ENCODE assay signal across 27 cellular contexts in the genomic region with DNA sequence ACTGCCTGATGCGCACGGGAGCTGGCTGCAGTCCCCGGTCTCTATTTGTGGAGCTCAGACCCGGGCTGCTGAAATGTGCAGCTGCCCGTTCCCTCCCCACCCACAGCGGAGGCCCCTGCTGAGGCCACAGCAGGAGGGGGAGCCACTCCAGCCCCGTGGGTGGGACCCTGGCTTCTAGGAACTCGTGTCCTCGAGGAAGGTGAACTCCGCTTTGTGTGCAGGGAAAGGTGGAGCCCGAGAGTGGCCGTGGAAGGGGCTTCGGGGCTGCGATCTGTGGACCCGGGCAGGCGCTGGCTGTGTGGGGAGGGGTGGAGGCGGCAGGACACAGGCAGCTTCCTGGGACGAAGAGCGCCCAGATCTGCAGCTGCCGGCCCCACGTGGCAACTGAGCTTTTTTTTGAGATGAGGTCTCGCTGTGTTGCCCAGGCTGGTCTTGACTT. TPM values are rescaled to one million over a fixed set of nuclear protein-coding genes. Genes with fewer than 3 reads are reported as not detected.
"Had no signal": no experiment of that assay in that cellular context is flagged by ENCODE, and none has a peak within 500 bp of the region (broad histone marks: within the 10 kb centered on the region; RNA-seq: fewer than 3 reads in every experiment).

No MANE protein-coding gene starts in this region.

- FAIRE-seq: colon had no signal

- H3K27ac Mint-ChIP-seq: activated CD4-positive, alpha-beta memory T cell treated with anti-CD3 and anti-CD28 coated beads for 36 hours; activated CD4-positive, alpha-beta T cell treated with anti-CD3 and anti-CD28 coated beads, Interleukin-2, amount 10 ng/mL, durations not matched to agents 7 days and 5 days; activated naive CD4-positive, alpha-beta T cell treated with anti-CD3 and anti-CD28 coated beads, Interleukin-2, amount 10 ng/mL, durations not matched to agents 7 days and 5 days; activated naive CD8-positive, alpha-beta T cell treated with anti-CD3 and anti-CD28 coated beads for 36 hours; activated T-cell treated with anti-CD3 and anti-CD28 coated beads, Interleukin-2, amount 50 U/mL, for 72 hours; activated T-helper 2 cell treated with anti-CD3 and anti-CD28 coated beads, Interferon-gamma antibody, Interleukin-2, Interleukin-4, amounts not matched to agents 10 μg/mL and 5 μg/mL and 100 μg/mL, durations not matched to agents 14 hours and 24 hours and 36 hours; T-helper 17 cell; WTC11 had no signal

- H3K4me2 ChIP-seq: PC-9 had no signal

- H3K27me3 ChIP-seq: brain microvascular endothelial cell, cardiac muscle cell had no signal

- ATAC-seq: activated T-cell treated with anti-CD3 and anti-CD28 coated beads, Interleukin-2, amount 50 U/mL, for 72 hours; T-helper 17 cell; WTC11 had no signal

- H3K27me3 Mint-ChIP-seq: activated CD4-positive, alpha-beta memory T cell treated with anti-CD3 and anti-CD28 coated beads for 36 hours; activated CD4-positive, alpha-beta T cell treated with anti-CD3 and anti-CD28 coated beads, Interleukin-2, amount 10 ng/mL, durations not matched to agents 7 days and 5 days; activated naive CD4-positive, alpha-beta T cell treated with anti-CD3 and anti-CD28 coated beads, Interleukin-2, amount 10 ng/mL, durations not matched to agents 7 days and 5 days; activated naive CD8-positive, alpha-beta T cell treated with anti-CD3 and anti-CD28 coated beads for 36 hours; T-helper 17 cell had no signal

- H3K36me3 Mint-ChIP-seq: activated CD4-positive, alpha-beta memory T cell treated with anti-CD3 and anti-CD28 coated beads for 36 hours; activated naive CD4-positive, alpha-beta T cell treated with anti-CD3 and anti-CD28 coated beads, Interleukin-2, amount 10 ng/mL, durations not matched to agents 7 days and 5 days; activated naive CD8-positive, alpha-beta T cell treated with anti-CD3 and anti-CD28 coated beads for 36 hours; WTC11 had no signal

- H3K4me1 Mint-ChIP-seq: activated CD4-positive, alpha-beta T cell treated with anti-CD3 and anti-CD28 coated beads, Interleukin-2, amount 10 ng/mL, durations not matched to agents 7 days and 5 days; activated naive CD4-positive, alpha-beta T cell treated with anti-CD3 and anti-CD28 coated beads, Interleukin-2, amount 10 ng/mL, durations not matched to agents 7 days and 5 days; activated naive CD8-positive, alpha-beta T cell treated with anti-CD3 and anti-CD28 coated beads for 36 hours; T-helper 17 cell; WTC11 had no signal

- H3K9me3 Mint-ChIP-seq: activated CD4-positive, alpha-beta memory T cell treated with anti-CD3 and anti-CD28 coated beads for 36 hours; activated CD4-positive, alpha-beta T cell treated with anti-CD3 and anti-CD28 coated beads, Interleukin-2, amount 10 ng/mL, durations not matched to agents 7 days and 5 days; activated naive CD4-positive, alpha-beta T cell treated with anti-CD3 and anti-CD28 coated beads, Interleukin-2, amount 10 ng/mL, durations not matched to agents 7 days and 5 days; activated naive CD8-positive, alpha-beta T cell treated with anti-CD3 and anti-CD28 coated beads for 36 hours; activated T-cell treated with anti-CD3 and anti-CD28 coated beads, Interleukin-2, amount 50 U/mL, for 72 hours; activated T-helper 2 cell treated with anti-CD3 and anti-CD28 coated beads, Interferon-gamma antibody, Interleukin-2, Interleukin-4, amounts not matched to agents 10 μg/mL and 5 μg/mL and 100 μg/mL, durations not matched to agents 14 hours and 24 hours and 36 hours; WTC11 had no signal

- H3K27ac ChIP-seq: brain microvascular endothelial cell, cardiac muscle cell, PC-9 had no signal

- H3K36me3 ChIP-seq: cardiac muscle cell had no signal

- DNase-seq: activated CD4-positive, alpha-beta memory T cell treated with anti-CD3 and anti-CD28 coated beads for 36 hours; activated CD4-positive, alpha-beta T cell treated with anti-CD3 and anti-CD28 coated beads, Interleukin-2, amount 10 ng/mL, durations not matched to agents 7 days and 5 days; activated CD4-positive, CD25-positive, alpha-beta regulatory T cell treated with anti-CD3 and anti-CD28 coated beads, Interleukin-2, amount 50 U/mL, for 72 hours; activated gamma-delta T cell treated with Interleukin-2 at 50 U/mL for 16 hours; activated naive CD4-positive, alpha-beta T cell treated with anti-CD3 and anti-CD28 coated beads, Interleukin-2, amount 10 ng/mL, durations not matched to agents 7 days and 5 days; activated naive CD8-positive, alpha-beta T cell treated with anti-CD3 and anti-CD28 coated beads for 36 hours; activated T-cell treated with anti-CD3 and anti-CD28 coated beads, Interleukin-2, amount 50 U/mL, for 72 hours; brain microvascular endothelial cell; cerebellar nuclear complex; KG1; NCI-H1092; NCI-H1436 treated with DMSO at 0.1 percent for 48 hours; NCI-H1930; NCI-H2171; NCI-H2227 treated with DMSO at 0.1 percent for 48 hours; NCI-H510A; NCI-H526 treated with DMSO at 0.1 percent for 48 hours; PC-9; SHP77 treated with DMSO at 0.1 percent for 48 hours; T-helper 17 cell; T-helper 9 cell had no signal

- H3K4me3 Mint-ChIP-seq: activated CD4-positive, alpha-beta memory T cell treated with anti-CD3 and anti-CD28 coated beads for 36 hours; activated CD4-positive, alpha-beta T cell treated with anti-CD3 and anti-CD28 coated beads, Interleukin-2, amount 10 ng/mL, durations not matched to agents 7 days and 5 days; activated naive CD4-positive, alpha-beta T cell treated with anti-CD3 and anti-CD28 coated beads, Interleukin-2, amount 10 ng/mL, durations not matched to agents 7 days and 5 days; activated naive CD8-positive, alpha-beta T cell treated with anti-CD3 and anti-CD28 coated beads for 36 hours; activated T-cell treated with anti-CD3 and anti-CD28 coated beads, Interleukin-2, amount 50 U/mL, for 72 hours; T-helper 17 cell; WTC11 had no signal

- H3K4me3 ChIP-seq: cardiac muscle cell, PC-9 had no signal

- H2AFZ ChIP-seq: PC-9 had no signal

RNA-seq across cellular contexts. Expression of gene CCDC154, which starts 2.9 kb away (rescaled TPM):
- total RNA-seq: M059J had no signal

RNA-seq across cellular contexts. Expression of gene PERCC1, which starts 10.5 kb away (rescaled TPM):
- total RNA-seq: activated CD4-positive, alpha-beta memory T cell treated with anti-CD3 and anti-CD28 coated beads for 36 hours; activated CD4-positive, alpha-beta T cell treated with anti-CD3 and anti-CD28 coated beads, Interleukin-2, amount 10 ng/mL, durations not matched to agents 7 days and 5 days; activated T-helper 2 cell treated with anti-CD3 and anti-CD28 coated beads, Interferon-gamma antibody, Interleukin-2, Interleukin-4, amounts not matched to agents 10 μg/mL and 5 μg/mL and 100 μg/mL, durations not matched to agents 14 hours and 24 hours and 36 hours; LHCN-M2; M059J; PC-9; T-helper 17 cell; WTC11 had no signal
- polyA plus RNA-seq: cardiac muscle cell had no signal
